In the genomic region with DNA sequence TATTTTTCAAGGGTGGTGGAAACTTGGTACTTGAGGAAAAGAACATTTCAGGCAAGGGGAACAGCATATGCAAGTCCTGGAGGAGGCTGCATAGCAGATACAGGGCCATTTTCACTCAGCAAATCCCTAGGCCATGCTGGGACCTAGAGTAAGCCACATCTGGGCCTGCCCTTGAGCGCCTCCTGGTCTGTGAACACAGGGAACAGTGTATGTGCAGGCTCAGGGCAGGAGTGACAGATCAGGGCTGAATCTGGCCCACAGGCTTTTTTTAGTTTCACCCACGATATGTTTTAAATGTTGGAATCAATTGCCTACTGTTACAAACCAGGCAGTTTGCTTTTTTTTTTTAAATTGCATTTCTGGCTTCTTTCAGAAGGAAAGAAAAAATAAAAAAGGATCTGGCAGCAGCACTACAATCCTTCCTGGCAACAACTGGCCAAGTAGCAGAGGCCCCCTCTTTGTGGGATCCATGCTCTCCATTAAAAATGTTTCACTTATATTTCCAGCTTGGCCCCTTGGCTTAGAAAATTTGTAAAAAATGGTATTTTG, we compare ENCODE assay signal across 13 cellular contexts. TPM values are rescaled to one million over a fixed set of nuclear protein-coding genes. Genes with fewer than 3 reads are reported as not detected.
DNase-seq lines count a peak whose midpoint lies in the region; ATAC-seq and TF ChIP-seq lines count a peak whose summit lies in the region.
"Had no signal": no experiment of that assay in that cellular context is flagged by ENCODE, and none has a peak within 500 bp of the region (broad histone marks: within the 10 kb centered on the region; RNA-seq: fewer than 3 reads in every experiment).

No MANE protein-coding gene starts in this region.

- no peak for TF ChIP-seq POLR2A in vagina (IDR thresholded peaks at IDR 0.05)

- H3K36me3 ChIP-seq in Caco-2 (ENCODE audit: control insufficient read depth, insufficient read depth, low read length) (no peaks in the 10 kb centered on the region), HEK293 (ENCODE audit: control insufficient read depth in 2 of 2, insufficient read depth in 1 of 2, low read length in 2 of 2) (no peaks in the 10 kb centered on the region), vagina (no peaks in the 10 kb centered on the region)
- H3K36me3 ChIP-seq: MG63 had no signal

- ATAC-seq in SK-N-SH treated with all-trans-retinoic acid at 6 μM for 48 hours: peak; percentile 40; the same call in 2 of the 3 replicates
- no peak for ATAC-seq in foreskin keratinocyte
- ATAC-seq in activated T-helper 17 cell treated with anti-CD3 and anti-CD28 coated beads, Interleukin-2, amount 50 U/mL, for 72 hours (replicated peaks): no peak
- ATAC-seq: left lobe of liver had no signal

- H3K4me1 Mint-ChIP-seq in Caco-2 (ENCODE audit: low read depth, unreplicated experiment): no peaks in the 10 kb centered on the region
- no peaks in the 10 kb centered on the region for H3K4me1 Mint-ChIP-seq in activated T-helper 17 cell treated with anti-CD3 and anti-CD28 coated beads, Interleukin-2, amount 50 U/mL, for 72 hours

- H3K27me3 Mint-ChIP-seq in Caco-2 (ENCODE audit: insufficient read depth, unreplicated experiment): peaks cover 8% of the 10 kb centered on the region
- H3K27me3 Mint-ChIP-seq in activated T-helper 17 cell treated with anti-CD3 and anti-CD28 coated beads, Interleukin-2, amount 50 U/mL, for 72 hours: peaks cover 27% of the 10 kb centered on the region

- DNase-seq in Caco-2: no peak
- DNase-seq in foreskin keratinocyte: no peak
- DNase-seq in KBM-7: no peak
- no peak for DNase-seq in vagina (ENCODE audit: extremely low spot score in 2 of 2)
- no peak for DNase-seq in germinal center (ENCODE audit: low spot score)
- DNase-seq: cortex of kidney, MG63 had no signal

- H3K9me3 Mint-ChIP-seq in Caco-2 (ENCODE audit: unreplicated experiment): peaks cover 16% of the 10 kb centered on the region
- H3K9me3 Mint-ChIP-seq in activated T-helper 17 cell treated with anti-CD3 and anti-CD28 coated beads, Interleukin-2, amount 50 U/mL, for 72 hours: no peaks in the 10 kb centered on the region

- no peaks in the 10 kb centered on the region for H3K27me3 ChIP-seq in Caco-2 (replicated peaks; ENCODE audit: control insufficient read depth, insufficient read depth, low read length)
- peaks cover 44% of the 10 kb centered on the region for H3K27me3 ChIP-seq in foreskin keratinocyte
- no peaks in the 10 kb centered on the region for H3K27me3 ChIP-seq in vagina

- CTCF ChIA-PET in Caco-2 (lab: Charles Lee): interaction anchor here (0.5 kb wide), 1 partner anchor 135 kb away, joined by 3 read pairs; no protein-coding TSS in a partner anchor
- CTCF ChIA-PET in HEK293 (lab: Yijun Ruan, JAX): interaction anchor here (0.6 to 2.3 kb wide), 9 partner anchors 13 to 198 kb away, joined by 3 to 10 read pairs (median 3); no protein-coding TSS in a partner anchor

- H3K27ac Mint-ChIP-seq in Caco-2 (ENCODE audit: unreplicated experiment): no peak overlapping the region
- no peak overlapping the region for H3K27ac Mint-ChIP-seq in activated T-helper 17 cell treated with anti-CD3 and anti-CD28 coated beads, Interleukin-2, amount 50 U/mL, for 72 hours
- H3K27ac Mint-ChIP-seq: activated naive CD8-positive, alpha-beta T cell had no signal

- BruUV-seq in Caco-2 (replicated peaks; lab: Mats Ljungman, UMichigan): no TSS peak

- intact Hi-C loops in Caco-2 (cut with micrococcal nuclease; ENCODE audit: unreplicated experiment): no loop called here
- intact Hi-C loops in vagina (cut with DNase I): no loop called here

- H3K36me3 Mint-ChIP-seq in Caco-2 (ENCODE audit: insufficient read depth, unreplicated experiment): no peaks in the 10 kb centered on the region
- no peaks in the 10 kb centered on the region for H3K36me3 Mint-ChIP-seq in activated T-helper 17 cell treated with anti-CD3 and anti-CD28 coated beads, Interleukin-2, amount 50 U/mL, for 72 hours (ENCODE audit: low read depth)
- H3K36me3 Mint-ChIP-seq: activated naive CD8-positive, alpha-beta T cell had no signal

- H3K4me3 Mint-ChIP-seq in Caco-2 (ENCODE audit: unreplicated experiment): peak overlapping the region; percentile 66
- H3K4me3 Mint-ChIP-seq in activated T-helper 17 cell treated with anti-CD3 and anti-CD28 coated beads, Interleukin-2, amount 50 U/mL, for 72 hours: no peak overlapping the region

- H3K4me1 ChIP-seq in Caco-2 (0 out of 2 replicates have a peak, but pooled peaks cover 5% of the 10 kb centered on the region), HEK293 (ENCODE audit: control insufficient read depth, insufficient read depth, low read length) (no peaks in the 10 kb centered on the region; the same call in 1 of the 2 replicates), foreskin keratinocyte (no peaks in the 10 kb centered on the region), vagina (peaks cover 12% of the 10 kb centered on the region)

- H3K27ac ChIP-seq in HEK293 (ENCODE audit: extremely low read depth, low read depth, low read length): no peak overlapping the region
- H3K27ac ChIP-seq in foreskin keratinocyte: no peak overlapping the region
- no peak overlapping the region for H3K27ac ChIP-seq in vagina
- H3K27ac ChIP-seq: C4-2B had no signal

- H3K4me3 ChIP-seq in Caco-2 (ENCODE audit: low read depth, low read length) (no peak overlapping the region), HEK293 (ENCODE audit: low read depth, low read length) (no peak overlapping the region), vagina (no peak overlapping the region)
- H3K4me3 ChIP-seq: MG63 had no signal

- no peaks in the 10 kb centered on the region for H3K9me3 ChIP-seq in Caco-2
- H3K9me3 ChIP-seq in HEK293 (ENCODE audit: control insufficient read depth, insufficient read depth, low read depth, low read length): no peaks in the 10 kb centered on the region
- no peaks in the 10 kb centered on the region for H3K9me3 ChIP-seq in vagina
- H3K9me3 ChIP-seq: MG63 had no signal

- POLR2A ChIA-PET in Caco-2 (lab: Charles Lee) (no interaction called here), HEK293 (lab: Yijun Ruan, JAX) (interaction anchor here (1.1 kb wide), 1 partner anchor 9 kb away, joined by 3 read pairs; the partner anchor contains the start of genes PAFAH1B3 and PRR19)

- TF ChIP-seq CTCF in Caco-2 (IDR thresholded peaks at IDR 0.05; ENCODE audit: insufficient read depth in 1 of 2, low read depth in 1 of 2, low read length in 1 of 2, severe bottlenecking in 1 of 2, unreplicated experiment in 1 of 2): peak in 1 of 2 experiments; percentile 19
- TF ChIP-seq CTCF in HEK293 (tag by site-specific recombination; IDR thresholded peaks at IDR 0.05): peak; percentile 24; the same call in 1 of the 2 replicates
- TF ChIP-seq CTCF in foreskin keratinocyte (conservative IDR thresholded peaks at IDR 0.05): peak; percentile 26
- no peak for TF ChIP-seq CTCF in vagina (IDR thresholded peaks at IDR 0.05)

- in situ Hi-C loops in KBM-7 (cut with MboI; ENCODE audit: low pct_unique_long_range_greater_than_20kb, low sequenced_read_pairs): no loop called here

TF ChIP-seq in HEK293, 187 proteins besides CTCF, POLR2A, EP300 and RAD21 (continues in another document):
- no peak for TF ChIP-seq ATF2 (tag by site-specific recombination; IDR thresholded peaks at IDR 0.05; ENCODE audit: low read depth)

TF ChIP-seq in SK-N-SH treated with all-trans-retinoic acid at 6 μM for 48 hours, 23 proteins besides CTCF, POLR2A, EP300 and RAD21 (continues in another document):
- TF ChIP-seq ESRRG (CRISPR knock-in tag; IDR thresholded peaks at IDR 0.05) (no peak), ZC3H10 (CRISPR knock-in tag; IDR thresholded peaks at IDR 0.05) (no peak), ZFP30 (CRISPR knock-in tag; IDR thresholded peaks at IDR 0.05) (no peak), ZNF565 (CRISPR knock-in tag; conservative IDR thresholded peaks at IDR 0.05; ENCODE audit: low read depth) (no peak), CSRNP3 (CRISPR knock-in tag; IDR thresholded peaks at IDR 0.05) (no peak), PPARA (CRISPR knock-in tag; IDR thresholded peaks at IDR 0.05; ENCODE audit: borderline replicate concordance) (no peak), BACH2 (CRISPR knock-in tag; IDR thresholded peaks at IDR 0.05; ENCODE audit: borderline replicate concordance) (no peak), ZFP3 (CRISPR knock-in tag; IDR thresholded peaks at IDR 0.05) (no peak), SNAI2 (CRISPR knock-in tag; IDR thresholded peaks at IDR 0.05) (no peak)

RNA-seq across cellular contexts. Expression of gene TMEM145, which starts 1.4 kb away (rescaled TPM):
- total RNA-seq in Caco-2 (2022) (2.2 and 2.5 TPM in 2 replicates), foreskin keratinocyte (not detected in 2 replicates), vagina (not detected)
- 0.04 TPM in 1 of 2 replicates, not detected in the other for polyA plus RNA-seq in foreskin keratinocyte
- 1 to 10 TPM in 1 of 2 donors, under 1 TPM in 1; 0.50 to 1.6 TPM for total RNA-seq in activated T-helper 17 cell treated with anti-CD3 and anti-CD28 coated beads, Interleukin-2, amount 50 U/mL, for 72 hours
- total RNA-seq: left lobe of liver had no signal

RNA-seq across cellular contexts. Expression of gene PAFAH1B3, which starts 9.3 kb away (rescaled TPM):
- 94.0 and 103 TPM in 2 replicates for total RNA-seq in Caco-2 (2022)
- total RNA-seq in foreskin keratinocyte: 71.9 and 82.9 TPM in 2 replicates
- 106 and 121 TPM in 2 replicates for polyA plus RNA-seq in foreskin keratinocyte
- total RNA-seq in vagina: 21.9 TPM
- 10 to 100 TPM; 42.0 to 60.2 TPM for total RNA-seq in activated T-helper 17 cell treated with anti-CD3 and anti-CD28 coated beads, Interleukin-2, amount 50 U/mL, for 72 hours

RNA-seq across cellular contexts. Expression of gene PRR19, which starts 9.8 kb away (rescaled TPM):
- total RNA-seq in Caco-2 (2022) (2.8 and 2.9 TPM in 2 replicates), foreskin keratinocyte (1.4 and 1.5 TPM in 2 replicates), vagina (not detected)
- polyA plus RNA-seq in foreskin keratinocyte: 2.3 TPM in 2 replicates
- total RNA-seq in activated T-helper 17 cell treated with anti-CD3 and anti-CD28 coated beads, Interleukin-2, amount 50 U/mL, for 72 hours: 1 to 10 TPM; 1.3 to 1.4 TPM

RNA-seq across cellular contexts. Expression of gene MEGF8, which starts 13.7 kb away (rescaled TPM):
- 17.9 and 19.3 TPM in 2 replicates for total RNA-seq in Caco-2 (2022)
- total RNA-seq in foreskin keratinocyte: 11.6 and 12.4 TPM in 2 replicates
- 4.5 and 5.7 TPM in 2 replicates for polyA plus RNA-seq in foreskin keratinocyte
- total RNA-seq in vagina: 13.5 TPM
- 1 to 10 TPM; 3.0 to 3.1 TPM for total RNA-seq in activated T-helper 17 cell treated with anti-CD3 and anti-CD28 coated beads, Interleukin-2, amount 50 U/mL, for 72 hours

RNA-seq across cellular contexts. Expression of gene CIC, which starts 42.6 kb away (rescaled TPM):
- 44.8 and 47.8 TPM in 2 replicates for total RNA-seq in Caco-2 (2022)
- total RNA-seq in foreskin keratinocyte: 37.4 and 40.7 TPM in 2 replicates
- polyA plus RNA-seq in foreskin keratinocyte: 32.2 and 36.1 TPM in 2 replicates
- 36.1 TPM for total RNA-seq in vagina
- total RNA-seq in activated T-helper 17 cell treated with anti-CD3 and anti-CD28 coated beads, Interleukin-2, amount 50 U/mL, for 72 hours: 100 to 1,000 TPM in 1 of 2 donors, 10 to 100 TPM in 1; 85.4 to 165 TPM

Comparison
In these comparisons a context has a peak if more than half of its experiments do, and no peak if none do; other contexts are left out.
1. CTCF ChIP-seq: peak in HEK293 (single experiment) and foreskin keratinocyte (single experiment); none in vagina (0 of 3).